19 cellular contexts compared by ENCODE assay signal in genomic region chr3:10956531-10956930, GRCh38. TPM values are rescaled to one million over a fixed set of nuclear protein-coding genes. Genes with fewer than 3 reads are reported as not detected.
"Had no signal": no experiment of that assay in that cellular context is flagged by ENCODE, and none has a peak within 500 bp of the region (broad histone marks: within the 10 kb centered on the region; RNA-seq: fewer than 3 reads in every experiment).

No MANE protein-coding gene starts in this region.

- H3K27ac ChIP-seq: brain microvascular endothelial cell, colonic mucosa, esophagus squamous epithelium, tibial artery, WERI-Rb-1 had no signal

- H3K36me3 ChIP-seq: brain microvascular endothelial cell, colonic mucosa, esophagus squamous epithelium, gastroesophageal sphincter, tibial artery, WERI-Rb-1 had no signal

- H3K4me3 Mint-ChIP-seq: activated CD8-positive, alpha-beta T cell treated with anti-CD3 and anti-CD28 coated beads, Interleukin-2, amount 10 ng/mL, durations not matched to agents 7 days and 5 days; activated naive CD4-positive, alpha-beta T cell treated with anti-CD3 and anti-CD28 coated beads, Interleukin-2, amount 50 U/mL, for 24 hours; central memory CD8-positive, alpha-beta T cell; mesothelial cell of epicardium; T-cell; T-helper 2 cell treated with Interferon-gamma antibody and Interleukin-4, amounts not matched to agents 5 μg/mL and 100 μg/mL, for 36 hours had no signal

- DNase-seq: activated CD4-positive, alpha-beta T cell treated with anti-CD3 and anti-CD28 coated beads, Interleukin-2, amount 50 U/mL, for 1 hour; activated CD4-positive, CD25-positive, alpha-beta regulatory T cell treated with anti-CD3 and anti-CD28 coated beads, Interleukin-2, amount 50 U/mL, for 72 hours; activated CD8-positive, alpha-beta T cell treated with anti-CD3 and anti-CD28 coated beads, Interleukin-2, amount 10 ng/mL, durations not matched to agents 7 days and 5 days; activated gamma-delta T cell treated with Interleukin-2 at 50 U/mL for 16 hours; activated T-cell treated with anti-CD3 and anti-CD28 coated beads, Interleukin-2, amount 50 U/mL, for 1 hour; brain microvascular endothelial cell; colonic mucosa; esophagus squamous epithelium; stimulated activated CD4-positive, alpha-beta T cell treated with anti-CD3 and anti-CD28 coated beads, Interleukin-4, amount 100 ng/mL, for 4 hours; stimulated activated naive CD8-positive, alpha-beta T cell treated with anti-CD3 and anti-CD28 coated beads, Interleukin-15, Interleukin-2, amounts not matched to agents 100 U/mL and 50 U/mL, for 24 hours; T-cell; tibial artery; WERI-Rb-1 had no signal

- H3K27ac Mint-ChIP-seq: activated CD8-positive, alpha-beta T cell treated with anti-CD3 and anti-CD28 coated beads, Interleukin-2, amount 10 ng/mL, durations not matched to agents 7 days and 5 days; activated naive CD4-positive, alpha-beta T cell treated with anti-CD3 and anti-CD28 coated beads, Interleukin-2, amount 50 U/mL, for 24 hours; mesothelial cell of epicardium; T-cell; T-helper 2 cell treated with Interferon-gamma antibody and Interleukin-4, amounts not matched to agents 5 μg/mL and 100 μg/mL, for 36 hours had no signal

- ATAC-seq: activated CD8-positive, alpha-beta T cell treated with anti-CD3 and anti-CD28 coated beads, Interleukin-2, amount 10 ng/mL, durations not matched to agents 7 days and 5 days; stimulated activated naive CD8-positive, alpha-beta T cell treated with anti-CD3 and anti-CD28 coated beads, Interleukin-15, Interleukin-2, amounts not matched to agents 100 U/mL and 50 U/mL, for 24 hours; T-cell had no signal

- H3K9me3 ChIP-seq: colonic mucosa, esophagus squamous epithelium, gastroesophageal sphincter, tibial artery had no signal

- H3K27me3 ChIP-seq: colonic mucosa had no signal

- H3K9me3 Mint-ChIP-seq: activated naive CD4-positive, alpha-beta T cell treated with anti-CD3 and anti-CD28 coated beads, Interleukin-2, amount 50 U/mL, for 24 hours; central memory CD8-positive, alpha-beta T cell; mesothelial cell of epicardium; T-cell; T-helper 2 cell treated with Interferon-gamma antibody and Interleukin-4, amounts not matched to agents 5 μg/mL and 100 μg/mL, for 36 hours had no signal

- H3K4me3 ChIP-seq: colonic mucosa, esophagus squamous epithelium, gastroesophageal sphincter, tibial artery had no signal

- H3K4me1 Mint-ChIP-seq: activated naive CD4-positive, alpha-beta T cell treated with anti-CD3 and anti-CD28 coated beads, Interleukin-2, amount 50 U/mL, for 24 hours; central memory CD8-positive, alpha-beta T cell; mesothelial cell of epicardium; T-cell had no signal

- H3K36me3 Mint-ChIP-seq: activated naive CD4-positive, alpha-beta T cell treated with anti-CD3 and anti-CD28 coated beads, Interleukin-2, amount 50 U/mL, for 24 hours; mesothelial cell of epicardium; T-cell had no signal

- H3K4me1 ChIP-seq: colonic mucosa, esophagus squamous epithelium had no signal

RNA-seq across cellular contexts. Expression of gene SLC6A1, which starts 36.0 kb away (rescaled TPM):
- total RNA-seq: activated CD8-positive, alpha-beta T cell treated with anti-CD3 and anti-CD28 coated beads, Interleukin-2, amount 10 ng/mL, durations not matched to agents 7 days and 5 days; mesothelial cell of epicardium had no signal
- polyA plus RNA-seq: keratinocyte had no signal
